In the genomic region with DNA sequence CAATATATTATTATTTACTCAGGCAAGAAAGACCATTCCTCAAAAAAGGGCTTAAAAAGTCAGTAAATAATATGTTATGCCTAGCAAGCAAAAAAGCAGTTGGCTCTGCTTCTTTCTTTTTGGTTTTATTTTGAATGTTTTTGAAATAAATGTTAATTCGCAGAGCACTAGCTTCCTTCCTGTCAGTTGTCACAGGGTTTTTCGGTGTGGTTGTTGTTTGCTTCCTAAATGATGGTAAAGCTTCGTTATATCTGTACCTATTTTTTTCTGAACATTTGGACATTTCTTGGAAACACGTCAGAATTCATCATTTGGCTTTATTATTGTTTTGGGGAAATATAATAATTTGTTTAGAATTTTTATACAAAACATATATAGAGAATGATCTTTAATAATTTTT, we compare ENCODE assay signal across 7 cellular contexts.
"Had no signal": no experiment of that assay in that cellular context is flagged by ENCODE, and none has a peak within 500 bp of the region (broad histone marks: within the 10 kb centered on the region; RNA-seq: fewer than 3 reads in every experiment).

No MANE protein-coding gene starts in this region.

- H3K36me3 ChIP-seq: ovary, thyroid gland had no signal

- H3K79me2 ChIP-seq: hepatocyte had no signal

- H3K4me3 ChIP-seq: hepatocyte, ovary, thyroid gland had no signal

- DNase-seq: erythroblast, mesendoderm, nephron progenitor cell, thyroid gland had no signal

- H3K27ac ChIP-seq: hepatocyte, ovary, thyroid gland, VCaP had no signal

- H3K4me2 ChIP-seq: hepatocyte had no signal

- H3K4me3 Mint-ChIP-seq: nephron progenitor cell had no signal

- H3K27me3 ChIP-seq: hepatocyte, ovary, thyroid gland had no signal

- H3K27ac Mint-ChIP-seq: nephron progenitor cell had no signal

- H3K9me3 ChIP-seq: ovary, thyroid gland had no signal

- H2AFZ ChIP-seq: hepatocyte had no signal
